15 cellular contexts compared by ENCODE assay signal in the genomic region with DNA sequence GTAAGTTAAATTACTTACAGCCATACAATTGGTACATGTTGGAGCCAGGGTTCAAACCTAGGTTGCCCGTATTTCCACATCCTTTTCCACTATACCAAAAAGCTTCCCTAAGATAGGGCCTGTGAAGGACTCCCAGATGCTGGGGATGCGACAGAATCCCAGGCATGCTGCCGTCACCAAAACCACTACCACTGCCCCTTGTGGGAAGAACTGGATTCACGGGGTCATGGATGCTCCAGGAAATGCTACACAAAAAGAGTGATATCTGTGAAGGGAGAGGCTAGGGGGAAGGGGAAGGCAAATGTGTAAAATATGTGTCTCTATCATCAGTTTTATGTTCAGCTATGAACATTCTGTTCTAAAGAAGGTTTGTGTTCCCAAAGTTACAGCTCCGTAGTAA.
"Had no signal": no experiment of that assay in that cellular context is flagged by ENCODE, and none has a peak within 500 bp of the region (broad histone marks: within the 10 kb centered on the region; RNA-seq: fewer than 3 reads in every experiment).

No MANE protein-coding gene starts in this region.

- H3K4me1 ChIP-seq: neural progenitor cell, parathyroid adenoma, tibial artery, vagina had no signal

- ATAC-seq: activated T-helper 17 cell treated with anti-CD3 and anti-CD28 coated beads, Interleukin-2, amount 50 U/mL, for 72 hours; stimulated activated memory B cell treated with anti-CD40 and anti-IgM and Interleukin-4, amounts not matched to agents 10 μg/mL and 1 μg/mL and 100 μg/mL, for 72 hours; T-cell had no signal

- H3K9me3 ChIP-seq: tibial artery, vagina had no signal

- H3K9ac ChIP-seq: neural progenitor cell, parathyroid adenoma had no signal

- DNase-seq: activated CD4-positive, alpha-beta T cell treated with anti-CD3 and anti-CD28 coated beads for 1 hour; activated CD4-positive, alpha-beta T cell treated with anti-CD3 and anti-CD28 coated beads, Interleukin-2, amount 50 U/mL, for 48 hours; activated naive CD4-positive, alpha-beta T cell treated with Interleukin-2 at 50 U/mL for 16 hours; head of caudate nucleus; naive B cell; retina; stimulated activated CD4-positive, alpha-beta T cell treated with anti-CD3 and anti-CD28 coated beads, Interleukin-2, amount 100 ng/mL, for 48 hours; T-cell; T1000; tibial artery had no signal

- H3K27ac Mint-ChIP-seq: naive B cell; neural progenitor cell; stimulated activated memory B cell treated with anti-CD40 and anti-IgM and Interleukin-4, amounts not matched to agents 10 μg/mL and 1 μg/mL and 100 μg/mL, for 72 hours; T-cell had no signal

- H3K27ac ChIP-seq: neural progenitor cell, parathyroid adenoma, tibial artery, vagina had no signal

- H3K4me3 ChIP-seq: neural progenitor cell, tibial artery, vagina had no signal

- H3K4me3 Mint-ChIP-seq: activated T-helper 17 cell treated with anti-CD3 and anti-CD28 coated beads, Interleukin-2, amount 50 U/mL, for 72 hours; naive B cell; neural progenitor cell; stimulated activated memory B cell treated with anti-CD40 and anti-IgM and Interleukin-4, amounts not matched to agents 10 μg/mL and 1 μg/mL and 100 μg/mL, for 72 hours; T-cell had no signal

- H3K79me2 ChIP-seq: parathyroid adenoma had no signal

- H3K36me3 Mint-ChIP-seq: naive B cell; stimulated activated memory B cell treated with anti-CD40 and anti-IgM and Interleukin-4, amounts not matched to agents 10 μg/mL and 1 μg/mL and 100 μg/mL, for 72 hours; T-cell had no signal

- H2AFZ ChIP-seq: neural progenitor cell, parathyroid adenoma had no signal

- H3K9me3 Mint-ChIP-seq: activated T-helper 17 cell treated with anti-CD3 and anti-CD28 coated beads, Interleukin-2, amount 50 U/mL, for 72 hours; stimulated activated memory B cell treated with anti-CD40 and anti-IgM and Interleukin-4, amounts not matched to agents 10 μg/mL and 1 μg/mL and 100 μg/mL, for 72 hours had no signal

- H3K4me2 ChIP-seq: neural progenitor cell had no signal

- H3K27me3 ChIP-seq: neural progenitor cell, tibial artery, vagina had no signal

- H3K4me1 Mint-ChIP-seq: activated T-helper 17 cell treated with anti-CD3 and anti-CD28 coated beads, Interleukin-2, amount 50 U/mL, for 72 hours; naive B cell; stimulated activated memory B cell treated with anti-CD40 and anti-IgM and Interleukin-4, amounts not matched to agents 10 μg/mL and 1 μg/mL and 100 μg/mL, for 72 hours had no signal

- H3K36me3 ChIP-seq: neural progenitor cell, tibial artery, vagina had no signal

- H3K27me3 Mint-ChIP-seq: activated T-helper 17 cell treated with anti-CD3 and anti-CD28 coated beads, Interleukin-2, amount 50 U/mL, for 72 hours; naive B cell; stimulated activated memory B cell treated with anti-CD40 and anti-IgM and Interleukin-4, amounts not matched to agents 10 μg/mL and 1 μg/mL and 100 μg/mL, for 72 hours; T-cell had no signal
